Comparison of ENCODE assay signal across 19 cellular contexts in the genomic region with DNA sequence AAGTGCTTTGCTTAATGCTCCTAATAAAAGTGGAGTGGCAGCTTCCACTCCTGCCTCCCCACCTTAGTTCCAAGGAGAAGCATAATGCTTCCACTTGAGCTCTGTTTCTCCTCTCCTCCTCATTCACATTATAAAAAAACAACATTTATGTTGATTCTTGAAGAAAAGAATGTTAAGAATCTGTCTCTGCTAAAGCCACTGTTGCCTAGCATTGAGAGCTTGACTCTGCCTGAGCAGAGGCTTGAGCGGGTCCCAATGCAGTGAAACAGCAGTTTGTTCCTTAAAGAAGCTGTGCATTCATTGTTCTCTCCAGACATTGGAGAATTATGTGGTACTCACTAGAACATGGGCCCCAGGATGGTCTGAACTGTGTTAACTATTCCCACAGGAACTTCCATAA.
"Had no signal": no experiment of that assay in that cellular context is flagged by ENCODE, and none has a peak within 500 bp of the region (broad histone marks: within the 10 kb centered on the region; RNA-seq: fewer than 3 reads in every experiment).

No MANE protein-coding gene starts in this region.

- H3K27ac ChIP-seq: dorsolateral prefrontal cortex, epithelial cell of prostate, esophagus muscularis mucosa, gastrocnemius medialis, heart right ventricle, ovary, right atrium auricular region had no signal

- H3K27me3 ChIP-seq: esophagus muscularis mucosa, gastrocnemius medialis, heart right ventricle, ovary, right atrium auricular region had no signal

- H3K4me3 Mint-ChIP-seq: naive thymus-derived CD4-positive, alpha-beta T cell had no signal

- H3K4me1 ChIP-seq: esophagus muscularis mucosa, gastrocnemius medialis, heart right ventricle, right atrium auricular region had no signal

- H3K4me3 ChIP-seq: dorsolateral prefrontal cortex, esophagus muscularis mucosa, gastrocnemius medialis, heart right ventricle, lung, ovary, right atrium auricular region had no signal

- H3K27ac Mint-ChIP-seq: naive thymus-derived CD4-positive, alpha-beta T cell had no signal

- H3K36me3 ChIP-seq: esophagus muscularis mucosa, gastrocnemius medialis, heart right ventricle, ovary, right atrium auricular region had no signal

- H3K9me3 ChIP-seq: gastrocnemius medialis, ovary had no signal

- ATAC-seq: gastrocnemius medialis; heart right ventricle; left ventricle myocardium superior; naive thymus-derived CD4-positive, alpha-beta T cell had no signal

- DNase-seq: cortex of kidney; dorsolateral prefrontal cortex; effector CD8-positive, alpha-beta T cell; gastrocnemius medialis; heart right ventricle; hypothalamus; left ventricle myocardium superior; mesenchymal stem cell; naive thymus-derived CD4-positive, alpha-beta T cell; ovary; small intestine; stimulated activated CD4-positive, alpha-beta T cell treated with anti-CD3 and anti-CD28 coated beads, Interleukin-12 subunit alpha, Interleukin-12 subunit beta, amount 100 ng/mL, for 4 hours; stimulated activated CD4-positive, alpha-beta T cell treated with anti-CD3 and anti-CD28 coated beads, Interleukin-2, amount 100 ng/mL, for 48 hours; stimulated activated naive CD4-positive, alpha-beta T cell treated with Interleukin-2 at 50 U/mL for 16 hours; trophoblast cell had no signal

- H3K4me1 Mint-ChIP-seq: naive thymus-derived CD4-positive, alpha-beta T cell had no signal
